29 cellular contexts compared by ENCODE assay signal in the genomic region with DNA sequence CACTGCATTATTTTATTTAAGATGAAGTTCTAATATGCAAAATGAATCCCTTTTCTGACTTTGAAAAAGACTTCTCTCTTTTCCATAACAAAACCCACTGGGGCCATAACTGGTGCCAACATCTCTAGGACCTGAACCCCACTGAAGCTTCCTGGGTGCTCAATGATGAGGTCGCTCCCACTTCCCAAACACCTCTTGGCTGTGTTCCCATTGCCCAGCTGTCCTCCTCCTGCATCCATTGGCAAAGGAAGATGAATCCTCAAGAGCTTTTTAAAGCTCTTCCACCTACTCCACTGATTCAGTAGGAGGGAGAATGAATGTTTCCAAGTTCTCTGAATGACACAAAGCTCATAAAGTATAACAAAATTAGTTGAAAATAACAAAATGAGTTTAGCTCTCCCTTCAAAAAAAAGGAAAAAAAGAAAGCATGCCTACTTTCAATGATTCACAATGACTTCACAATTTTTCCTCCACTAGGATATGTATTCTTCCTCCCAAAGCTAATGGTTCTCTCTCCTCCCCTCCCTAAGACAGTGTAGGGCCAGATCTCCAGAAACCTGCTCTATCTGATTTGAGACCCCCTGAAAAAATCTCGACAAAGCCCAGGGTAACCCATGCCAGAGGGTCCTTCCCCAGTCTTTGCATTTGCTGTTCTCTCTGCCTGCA.
DNase-seq lines count a peak whose midpoint lies in the region; ATAC-seq and TF ChIP-seq lines count a peak whose summit lies in the region.
"Had no signal": no experiment of that assay in that cellular context is flagged by ENCODE, and none has a peak within 500 bp of the region (broad histone marks: within the 10 kb centered on the region; RNA-seq: fewer than 3 reads in every experiment).

No MANE protein-coding gene starts in this region.

- 57 to 61% methylated on average over 2 of the region's 2 CpGs for WGBS in esophagus squamous epithelium, 2 donors
- WGBS in sigmoid colon, 2 donors: 71 to 77% methylated on average over 2 of the region's 2 CpGs

- H3K27ac ChIP-seq in right atrium auricular region (peak overlapping the region; percentile 24 to 36), esophagus squamous epithelium (peak overlapping the region; percentile 9 to 83 (median 60)), sigmoid colon (peak overlapping the region; percentile 93 to 98 (median 96)), breast epithelium (no peak overlapping the region)
- H3K27ac ChIP-seq: A549, cardiac muscle cell, lower lobe of right lung, SJSA1 had no signal

- DNase-seq in right atrium auricular region (ENCODE audit: low spot score) (no peak), cardiac septum (ENCODE audit: low spot score) (no peak), esophagus squamous epithelium (lab: John Stamatoyannopoulos, UW) (no peak), sigmoid colon (no peak), GM03348 (ENCODE audit: low spot score) (no peak), MCF 10A (ENCODE audit: unreplicated experiment) (no peak), breast epithelium (ENCODE audit: low spot score in 2 of 2) (no peak)
- no peak for DNase-seq in stimulated activated naive B cell treated with anti-CD40 and anti-IgM and Interleukin-4, amounts not matched to agents 10 μg/mL and 1 μg/mL and 100 μg/mL, for 72 hours
- DNase-seq: activated CD4-positive, alpha-beta T cell treated with anti-CD3 and anti-CD28 coated beads, Interleukin-2, amount 10 ng/mL, durations not matched to agents 24 days and 14 days; activated naive CD4-positive, alpha-beta T cell treated with anti-CD3 and anti-CD28 coated beads, Interleukin-2, amount 10 ng/mL, durations not matched to agents 7 days and 5 days; activated T-cell treated with anti-CD3 and anti-CD28 coated beads, Interleukin-2, amount 50 U/mL, for 72 hours; amniotic stem cell; CD8-positive, alpha-beta memory T cell; DMS53; HFFc6; IMR-90; kidney; lower lobe of right lung; mucosa of descending colon; NCI-H1417; NCI-H524; stimulated activated CD4-positive, alpha-beta T cell treated with anti-CD3 and anti-CD28 coated beads, Interleukin-4, amount 100 ng/mL, for 4 hours; stimulated activated naive CD4-positive, alpha-beta T cell treated with Interleukin-2 at 50 U/mL for 16 hours had no signal

- H3K4me3 ChIP-seq in right atrium auricular region: no peak overlapping the region
- peak overlapping the region in 1 of 4 donors; percentile 18 for H3K4me3 ChIP-seq in esophagus squamous epithelium
- H3K4me3 ChIP-seq in sigmoid colon: no peak overlapping the region
- H3K4me3 ChIP-seq in breast epithelium: no peak overlapping the region
- H3K4me3 ChIP-seq: A549, cardiac muscle cell, lower lobe of right lung, mucosa of descending colon, SJSA1, tibial nerve had no signal

- BruUV-seq in MCF 10A (replicated peaks; lab: Mats Ljungman, UMichigan): no TSS peak

- no peak for TF ChIP-seq EP300 in sigmoid colon (IDR thresholded peaks at IDR 0.05)

- H3K27ac Mint-ChIP-seq in MCF 10A (ENCODE audit: low read depth, unreplicated experiment): no peak overlapping the region
- no peak overlapping the region for H3K27ac Mint-ChIP-seq in stimulated activated naive B cell treated with anti-CD40 and anti-IgM and Interleukin-4, amounts not matched to agents 10 μg/mL and 1 μg/mL and 100 μg/mL, for 72 hours
- H3K27ac Mint-ChIP-seq: activated CD4-positive, alpha-beta T cell treated with anti-CD3 and anti-CD28 coated beads, Interleukin-2, amount 10 ng/mL, durations not matched to agents 24 days and 14 days; activated naive CD4-positive, alpha-beta T cell treated with anti-CD3 and anti-CD28 coated beads, Interleukin-2, amount 10 ng/mL, durations not matched to agents 7 days and 5 days; activated T-cell treated with anti-CD3 and anti-CD28 coated beads, Interleukin-2, amount 50 U/mL, for 72 hours; dendritic cell treated with granulocyte-macrophage colony-stimulating factor and Interleukin-4, amounts not matched to agents 40 ng/mL and 50 ng/mL, for 4 days; HFFc6 had no signal

- ATAC-seq in stimulated activated naive B cell treated with anti-CD40 and anti-IgM and Interleukin-4, amounts not matched to agents 10 μg/mL and 1 μg/mL and 100 μg/mL, for 72 hours (replicated peaks): no peak
- ATAC-seq: A549; activated T-cell treated with anti-CD3 and anti-CD28 coated beads, Interleukin-2, amount 50 U/mL, for 72 hours; lower lobe of right lung; mucosa of descending colon; Panc1 had no signal

- H3K36me3 ChIP-seq in right atrium auricular region (peaks cover 7% of the 10 kb centered on the region), esophagus squamous epithelium (no peaks in the 10 kb centered on the region), sigmoid colon (peaks cover 0 to 3% (median 0%) of the 10 kb centered on the region in 4 donors), breast epithelium (no peaks in the 10 kb centered on the region)
- H3K36me3 ChIP-seq: cardiac muscle cell, lower lobe of right lung, SJSA1, tibial nerve had no signal

- no peaks in the 10 kb centered on the region for H3K9me3 Mint-ChIP-seq in MCF 10A (ENCODE audit: unreplicated experiment)
- H3K9me3 Mint-ChIP-seq in stimulated activated naive B cell treated with anti-CD40 and anti-IgM and Interleukin-4, amounts not matched to agents 10 μg/mL and 1 μg/mL and 100 μg/mL, for 72 hours: no peaks in the 10 kb centered on the region
- H3K9me3 Mint-ChIP-seq: activated CD4-positive, alpha-beta T cell treated with anti-CD3 and anti-CD28 coated beads, Interleukin-2, amount 10 ng/mL, durations not matched to agents 24 days and 14 days; activated naive CD4-positive, alpha-beta T cell treated with anti-CD3 and anti-CD28 coated beads, Interleukin-2, amount 10 ng/mL, durations not matched to agents 7 days and 5 days; activated T-cell treated with anti-CD3 and anti-CD28 coated beads, Interleukin-2, amount 50 U/mL, for 72 hours; CD8-positive, alpha-beta memory T cell; dendritic cell treated with granulocyte-macrophage colony-stimulating factor and Interleukin-4, amounts not matched to agents 40 ng/mL and 50 ng/mL, for 4 days had no signal

- H3K4me1 ChIP-seq in right atrium auricular region: peaks cover 0 to 69% of the 10 kb centered on the region in 2 donors
- H3K4me1 ChIP-seq in esophagus squamous epithelium: peaks cover 0 to 5% (median 1%) of the 10 kb centered on the region in 3 donors
- peaks cover 0 to 90% (median 79%) of the 10 kb centered on the region in 4 donors for H3K4me1 ChIP-seq in sigmoid colon
- no peaks in the 10 kb centered on the region for H3K4me1 ChIP-seq in breast epithelium
- H3K4me1 ChIP-seq: A549, SJSA1 had no signal

- no peaks in the 10 kb centered on the region for H3K4me1 Mint-ChIP-seq in MCF 10A (ENCODE audit: insufficient read depth, unreplicated experiment)
- no peaks in the 10 kb centered on the region for H3K4me1 Mint-ChIP-seq in stimulated activated naive B cell treated with anti-CD40 and anti-IgM and Interleukin-4, amounts not matched to agents 10 μg/mL and 1 μg/mL and 100 μg/mL, for 72 hours
- H3K4me1 Mint-ChIP-seq: activated CD4-positive, alpha-beta T cell treated with anti-CD3 and anti-CD28 coated beads, Interleukin-2, amount 10 ng/mL, durations not matched to agents 24 days and 14 days; activated naive CD4-positive, alpha-beta T cell treated with anti-CD3 and anti-CD28 coated beads, Interleukin-2, amount 10 ng/mL, durations not matched to agents 7 days and 5 days; CD8-positive, alpha-beta memory T cell had no signal

- TF ChIP-seq CTCF in right atrium auricular region (IDR thresholded peaks at IDR 0.05) (no peak), esophagus squamous epithelium (IDR thresholded peaks at IDR 0.05) (no peak), sigmoid colon (IDR thresholded peaks at IDR 0.05) (no peak), MCF 10A (IDR thresholded peaks at IDR 0.05; ENCODE audit: unreplicated experiment) (no peak), breast epithelium (IDR thresholded peaks at IDR 0.05) (no peak)

- H3K27me3 Mint-ChIP-seq in MCF 10A (ENCODE audit: insufficient read depth, unreplicated experiment): no peaks in the 10 kb centered on the region
- H3K27me3 Mint-ChIP-seq in stimulated activated naive B cell treated with anti-CD40 and anti-IgM and Interleukin-4, amounts not matched to agents 10 μg/mL and 1 μg/mL and 100 μg/mL, for 72 hours: peaks cover 7 to 13% of the 10 kb centered on the region in 2 donors
- H3K27me3 Mint-ChIP-seq: dendritic cell treated with granulocyte-macrophage colony-stimulating factor and Interleukin-4, amounts not matched to agents 40 ng/mL and 50 ng/mL, for 4 days had no signal

- TF ChIP-seq POLR2A in esophagus squamous epithelium (IDR thresholded peaks at IDR 0.05) (no peak), sigmoid colon (IDR thresholded peaks at IDR 0.05) (no peak), breast epithelium (IDR thresholded peaks at IDR 0.05) (no peak)

- H3K9me3 ChIP-seq in right atrium auricular region: no peaks in the 10 kb centered on the region
- no peaks in the 10 kb centered on the region for H3K9me3 ChIP-seq in esophagus squamous epithelium
- no peaks in the 10 kb centered on the region for H3K9me3 ChIP-seq in sigmoid colon
- no peaks in the 10 kb centered on the region for H3K9me3 ChIP-seq in breast epithelium
- H3K9me3 ChIP-seq: A549, lower lobe of right lung, mucosa of descending colon, SJSA1, tibial nerve had no signal

- H3K27me3 ChIP-seq in right atrium auricular region (no peaks in the 10 kb centered on the region), esophagus squamous epithelium (no peaks in the 10 kb centered on the region), sigmoid colon (no peaks in the 10 kb centered on the region), breast epithelium (no peaks in the 10 kb centered on the region)
- H3K27me3 ChIP-seq: cardiac muscle cell, SJSA1, tibial nerve had no signal

- H3K4me3 Mint-ChIP-seq in MCF 10A (ENCODE audit: unreplicated experiment): no peak overlapping the region
- H3K4me3 Mint-ChIP-seq in stimulated activated naive B cell treated with anti-CD40 and anti-IgM and Interleukin-4, amounts not matched to agents 10 μg/mL and 1 μg/mL and 100 μg/mL, for 72 hours: no peak overlapping the region
- H3K4me3 Mint-ChIP-seq: activated CD4-positive, alpha-beta T cell treated with anti-CD3 and anti-CD28 coated beads, Interleukin-2, amount 10 ng/mL, durations not matched to agents 24 days and 14 days; activated naive CD4-positive, alpha-beta T cell treated with anti-CD3 and anti-CD28 coated beads, Interleukin-2, amount 10 ng/mL, durations not matched to agents 7 days and 5 days; activated T-cell treated with anti-CD3 and anti-CD28 coated beads, Interleukin-2, amount 50 U/mL, for 72 hours; CD8-positive, alpha-beta memory T cell; dendritic cell treated with granulocyte-macrophage colony-stimulating factor and Interleukin-4, amounts not matched to agents 40 ng/mL and 50 ng/mL, for 4 days; HFFc6 had no signal

- no peaks in the 10 kb centered on the region for H3K36me3 Mint-ChIP-seq in MCF 10A (ENCODE audit: insufficient read depth, unreplicated experiment)
- H3K36me3 Mint-ChIP-seq in stimulated activated naive B cell treated with anti-CD40 and anti-IgM and Interleukin-4, amounts not matched to agents 10 μg/mL and 1 μg/mL and 100 μg/mL, for 72 hours: no peaks in the 10 kb centered on the region
- H3K36me3 Mint-ChIP-seq: activated naive CD4-positive, alpha-beta T cell treated with anti-CD3 and anti-CD28 coated beads, Interleukin-2, amount 10 ng/mL, durations not matched to agents 7 days and 5 days had no signal

- intact Hi-C loops in cardiac septum (cut with DNase I): no loop called here
- intact Hi-C loops in esophagus squamous epithelium (cut with DNase I): no loop called here
- intact Hi-C loops in sigmoid colon (cut with DNase I): no loop called here
- intact Hi-C loops in MCF 10A (cut with micrococcal nuclease): no loop called here
- intact Hi-C loops in breast epithelium (cut with DNase I; ENCODE audit: low total_unique reads): no loop called here

- CTCF ChIA-PET in MCF 10A (lab: Yijun Ruan, JAX): interaction anchor here (0.6 to 0.9 kb wide), 3 partner anchors 18 to 25 kb away, joined by 3 read pairs; no protein-coding TSS in a partner anchor

- POLR2A ChIA-PET in MCF 10A (lab: Yijun Ruan, JAX): interaction anchor here (1.2 kb wide), 1 partner anchor 22 kb away, joined by 3 read pairs; no protein-coding TSS in a partner anchor

Comparison
In these comparisons a context has a peak if more than half of its experiments do, and no peak if none do; other contexts are left out.
1. H3K27ac ChIP-seq: peak in right atrium auricular region (2 of 2), esophagus squamous epithelium (4 of 4) and sigmoid colon (4 of 4); none in breast epithelium (0 of 2).